In genomic region chr14:64736271-64737131, GRCh38 we compare ENCODE assay signal across 1 cellular context.
TF ChIP-seq lines count a peak whose summit lies in the region.

No MANE protein-coding gene starts in this region.

TF ChIP-seq in HepG2, 621 proteins besides CTCF, POLR2A, EP300 and RAD21 (continued from another document and continues in another):
- TF ChIP-seq ZHX1 (CRISPR knock-in tag; IDR thresholded peaks at IDR 0.05; ENCODE audit: low read depth) (no peak), CERS6 (CRISPR knock-in tag; IDR thresholded peaks at IDR 0.05) (no peak), ELF3 (CRISPR knock-in tag; IDR thresholded peaks at IDR 0.05) (no peak), ZNF383 (CRISPR knock-in tag; IDR thresholded peaks at IDR 0.05; ENCODE audit: borderline replicate concordance) (no peak), ZBTB7B (CRISPR knock-in tag; IDR thresholded peaks at IDR 0.05) (peak; percentile 48; the same call in 1 of the 2 replicates), NPAS2 (CRISPR knock-in tag; IDR thresholded peaks at IDR 0.05; ENCODE audit: borderline replicate concordance) (no peak), FLYWCH1 (CRISPR knock-in tag; IDR thresholded peaks at IDR 0.05) (no peak), PAXIP1 (CRISPR knock-in tag; conservative IDR thresholded peaks at IDR 0.05) (peak; percentile 36; the same call in 1 of the 2 replicates), WIZ (CRISPR knock-in tag; IDR thresholded peaks at IDR 0.05) (no peak), ZNF496 (CRISPR knock-in tag; IDR thresholded peaks at IDR 0.05; ENCODE audit: insufficient replicate concordance) (no peak), SALL1 (CRISPR knock-in tag; IDR thresholded peaks at IDR 0.05) (peak; percentile 46; the same call in 1 of the 2 replicates), ZBTB46 (CRISPR knock-in tag; IDR thresholded peaks at IDR 0.05; ENCODE audit: borderline replicate concordance) (no peak), HOXA7 (CRISPR knock-in tag; IDR thresholded peaks at IDR 0.05) (no peak), TRIM24 (CRISPR knock-in tag; IDR thresholded peaks at IDR 0.05) (no peak), ZNF446 (CRISPR knock-in tag; IDR thresholded peaks at IDR 0.05) (no peak), MAX (IDR thresholded peaks at IDR 0.05) (peak; percentile 39; the same call in 1 of the 2 replicates), ZBTB33 (CRISPR knock-in tag; IDR thresholded peaks at IDR 0.05) (peak; percentile 95), KLF9 (CRISPR knock-in tag; IDR thresholded peaks at IDR 0.05; ENCODE audit: low read depth) (no peak), ATF3 (CRISPR knock-in tag; IDR thresholded peaks at IDR 0.05) (no peak), FOXO1 (CRISPR knock-in tag; IDR thresholded peaks at IDR 0.05) (no peak), RBAK (CRISPR knock-in tag; IDR thresholded peaks at IDR 0.05) (no peak), TAF15 (IDR thresholded peaks at IDR 0.05; ENCODE audit: low read depth, low read length, poor library complexity, severe bottlenecking) (no peak), CREB1 (IDR thresholded peaks at IDR 0.05) (no peak), CREB1 (CRISPR knock-in tag; IDR thresholded peaks at IDR 0.05) (no peak), THAP11 (CRISPR knock-in tag; IDR thresholded peaks at IDR 0.05) (no peak), KDM2A (CRISPR knock-in tag; IDR thresholded peaks at IDR 0.05; ENCODE audit: borderline replicate concordance, low read depth) (no peak), BCLAF1 (IDR thresholded peaks at IDR 0.05) (no peak), ZNF7 (CRISPR knock-in tag; IDR thresholded peaks at IDR 0.05) (no peak), ZNF354B (CRISPR knock-in tag; IDR thresholded peaks at IDR 0.05) (no peak), TSC22D2 (CRISPR knock-in tag; IDR thresholded peaks at IDR 0.05; ENCODE audit: borderline replicate concordance) (no peak), ZNF614 (CRISPR knock-in tag; IDR thresholded peaks at IDR 0.05; ENCODE audit: borderline replicate concordance) (no peak), ZNF205 (CRISPR knock-in tag; IDR thresholded peaks at IDR 0.05) (no peak), ZNF891 (CRISPR knock-in tag; IDR thresholded peaks at IDR 0.05) (peak; percentile 67; the same call in 1 of the 2 replicates), PAX8 (CRISPR knock-in tag; IDR thresholded peaks at IDR 0.05; ENCODE audit: borderline replicate concordance) (no peak), NCOR1 (IDR thresholded peaks at IDR 0.05; ENCODE audit: borderline replicate concordance, low read length) (peak; percentile 54; the same call in 1 of the 2 replicates), BCL6 (CRISPR knock-in tag; IDR thresholded peaks at IDR 0.05) (no peak), ETV5 (CRISPR knock-in tag; IDR thresholded peaks at IDR 0.05; ENCODE audit: borderline replicate concordance) (no peak), RAD51 (IDR thresholded peaks at IDR 0.05; ENCODE audit: borderline replicate concordance) (no peak), DMAP1 (CRISPR knock-in tag; IDR thresholded peaks at IDR 0.05) (no peak), ZBTB7A (CRISPR knock-in tag; IDR thresholded peaks at IDR 0.05) (0 out of 2 replicates have a peak, but pooled peaks have one; percentile 13), SMC3 (IDR thresholded peaks at IDR 0.05; ENCODE audit: low read length) (no peak), PBX3 (CRISPR knock-in tag; IDR thresholded peaks at IDR 0.05; ENCODE audit: borderline replicate concordance) (no peak), HOXA3 (CRISPR knock-in tag; IDR thresholded peaks at IDR 0.05) (peak; percentile 50; the same call in 1 of the 2 replicates), GABPB1 (CRISPR knock-in tag; IDR thresholded peaks at IDR 0.05) (peak; percentile 10; the same call in 1 of the 2 replicates), POGZ (CRISPR knock-in tag; IDR thresholded peaks at IDR 0.05) (0 out of 2 replicates have a peak, but pooled peaks have one; percentile 22), MXD4 (CRISPR knock-in tag; IDR thresholded peaks at IDR 0.05) (no peak), ATAD3A (CRISPR knock-in tag; IDR thresholded peaks at IDR 0.05) (no peak), GFI1 (CRISPR knock-in tag; IDR thresholded peaks at IDR 0.05; ENCODE audit: borderline replicate concordance) (no peak)
